ENCODE assay signal across 16 cellular contexts in genomic region chr13:51551446-51551845, GRCh38. TPM values are rescaled to one million over a fixed set of nuclear protein-coding genes. Genes with fewer than 3 reads are reported as not detected.
A peak's percentile ranks its signal among the peaks of the same experiment; 100 is the strongest.
DNase-seq lines count a peak whose midpoint lies in the region; ATAC-seq and TF ChIP-seq lines count a peak whose summit lies in the region.
"Had no signal": no experiment of that assay in that cellular context is flagged by ENCODE, and none has a peak within 500 bp of the region (broad histone marks: within the 10 kb centered on the region; RNA-seq: fewer than 3 reads in every experiment).

No MANE protein-coding gene starts in this region.

- no peaks in the 10 kb centered on the region for H3K9me3 Mint-ChIP-seq in dendritic cell treated with granulocyte-macrophage colony-stimulating factor and Interleukin-4, amounts not matched to agents 40 ng/mL and 50 ng/mL, for 4 days
- H3K9me3 Mint-ChIP-seq in CD4-positive, alpha-beta T cell: no peaks in the 10 kb centered on the region

- H3K4me1 Mint-ChIP-seq in dendritic cell treated with granulocyte-macrophage colony-stimulating factor and Interleukin-4, amounts not matched to agents 40 ng/mL and 50 ng/mL, for 4 days (ENCODE audit: low read depth): peaks cover 47% of the 10 kb centered on the region
- H3K4me1 Mint-ChIP-seq in CD4-positive, alpha-beta T cell (ENCODE audit: low read depth): no peaks in the 10 kb centered on the region
- H3K4me1 Mint-ChIP-seq: CD4-positive, CD25-positive, alpha-beta regulatory T cell had no signal

- POLR2A ChIA-PET in CD4-positive, alpha-beta T cell (lab: Charles Lee): no interaction called here

- H3K4me3 ChIP-seq in gastrocnemius medialis: no peak overlapping the region
- H3K4me3 ChIP-seq: BLaER1, GM12878, GM23248 had no signal

- no peak for TF ChIP-seq CTCF in CD4-positive, alpha-beta T cell (IDR thresholded peaks at IDR 0.05)
- no peak for TF ChIP-seq CTCF in gastrocnemius medialis (IDR thresholded peaks at IDR 0.05 in 4 of 5, conservative IDR thresholded peaks at IDR 0.05 in 1 of 5)

- no peak for TF ChIP-seq POLR2A in gastrocnemius medialis (IDR thresholded peaks at IDR 0.05)

- no peaks in the 10 kb centered on the region for H3K36me3 Mint-ChIP-seq in dendritic cell treated with granulocyte-macrophage colony-stimulating factor and Interleukin-4, amounts not matched to agents 40 ng/mL and 50 ng/mL, for 4 days (ENCODE audit: low read depth)
- H3K36me3 Mint-ChIP-seq in CD4-positive, alpha-beta T cell (ENCODE audit: low read depth): no peaks in the 10 kb centered on the region
- H3K36me3 Mint-ChIP-seq: CD4-positive, CD25-positive, alpha-beta regulatory T cell had no signal

- ATAC-seq in GM19395 (IDR thresholded peaks at IDR 0.05; ENCODE audit: unreplicated experiment) (no peak), gastrocnemius medialis (no peak)
- no peak for ATAC-seq in CD4-positive, alpha-beta T cell (ENCODE audit: poor library complexity)
- ATAC-seq: HCT116 had no signal

- CTCF ChIA-PET in CD4-positive, alpha-beta T cell (lab: Charles Lee): interaction anchor here (1.1 kb wide), 1 partner anchor 11 kb away, joined by 4 read pairs; no protein-coding TSS in a partner anchor

- intact Hi-C loops in dendritic cell treated with granulocyte-macrophage colony-stimulating factor and Interleukin-4, amounts not matched to agents 40 ng/mL and 50 ng/mL, for 4 days (cut with micrococcal nuclease): no loop called here
- intact Hi-C loops in CD4-positive, alpha-beta T cell (cut with DNase I, micrococcal nuclease): no loop called here
- intact Hi-C loops in gastrocnemius medialis (cut with DNase I; ENCODE audit: low total_unique reads): no loop called here

- H3K27ac Mint-ChIP-seq in dendritic cell treated with granulocyte-macrophage colony-stimulating factor and Interleukin-4, amounts not matched to agents 40 ng/mL and 50 ng/mL, for 4 days: peak overlapping the region; percentile 30
- no peak overlapping the region for H3K27ac Mint-ChIP-seq in CD4-positive, alpha-beta T cell
- H3K27ac Mint-ChIP-seq: CD4-positive, CD25-positive, alpha-beta regulatory T cell had no signal

- H3K27ac ChIP-seq in CD4-positive, alpha-beta T cell (ENCODE audit: low read depth, low read length): no peak overlapping the region
- no peak overlapping the region for H3K27ac ChIP-seq in gastrocnemius medialis
- H3K27ac ChIP-seq: 22Rv1, BLaER1, GM23248 had no signal

- no peaks in the 10 kb centered on the region for H3K4me1 ChIP-seq in gastrocnemius medialis
- H3K4me1 ChIP-seq: BLaER1 had no signal

- in situ Hi-C loops in gastrocnemius medialis (cut with MboI; ENCODE audit: low sequenced_read_pairs in 4 of 4): no loop called here

- no peaks in the 10 kb centered on the region for H3K36me3 ChIP-seq in gastrocnemius medialis
- H3K36me3 ChIP-seq: BLaER1 had no signal

- no peak overlapping the region for H3K4me3 Mint-ChIP-seq in dendritic cell treated with granulocyte-macrophage colony-stimulating factor and Interleukin-4, amounts not matched to agents 40 ng/mL and 50 ng/mL, for 4 days
- H3K4me3 Mint-ChIP-seq in CD4-positive, alpha-beta T cell: no peak overlapping the region
- H3K4me3 Mint-ChIP-seq: CD4-positive, CD25-positive, alpha-beta regulatory T cell had no signal

- no peaks in the 10 kb centered on the region for H3K9me3 ChIP-seq in CD4-positive, alpha-beta T cell (ENCODE audit: control insufficient read depth, low read length)
- H3K9me3 ChIP-seq in gastrocnemius medialis: no peaks in the 10 kb centered on the region
- H3K9me3 ChIP-seq: BLaER1 had no signal

- no peaks in the 10 kb centered on the region for H3K27me3 ChIP-seq in CD4-positive, alpha-beta T cell (ENCODE audit: control insufficient read depth, insufficient read depth, low read length)
- no peaks in the 10 kb centered on the region for H3K27me3 ChIP-seq in gastrocnemius medialis
- H3K27me3 ChIP-seq: BLaER1 had no signal

- H3K27me3 Mint-ChIP-seq in dendritic cell treated with granulocyte-macrophage colony-stimulating factor and Interleukin-4, amounts not matched to agents 40 ng/mL and 50 ng/mL, for 4 days: no peaks in the 10 kb centered on the region
- no peaks in the 10 kb centered on the region for H3K27me3 Mint-ChIP-seq in CD4-positive, alpha-beta T cell

- DNase-seq in DMS153 (lab: John Stamatoyannopoulos, UW) (peak; percentile 6), DMS153 treated with DMSO at 0.1 percent for 48 hours (lab: John Stamatoyannopoulos, UW; ENCODE audit: unreplicated experiment) (no peak), DMS53 treated with DMSO at 0.1 percent for 48 hours (lab: John Stamatoyannopoulos, UW; ENCODE audit: unreplicated experiment) (peak; percentile 66), NCI-H748 treated with DMSO at 0.1 percent for 48 hours (lab: John Stamatoyannopoulos, UW) (peak; percentile 8), gastrocnemius medialis (no peak)
- DNase-seq in CD4-positive, alpha-beta T cell: no peak
- DNase-seq: AML-193; CD4-positive, CD25-positive, alpha-beta regulatory T cell; GM23248; IMR-90 had no signal

RNA-seq across cellular contexts. Expression of gene WDFY2, which starts 32.8 kb away (rescaled TPM):
- 10 to 100 TPM; 21.4 to 21.9 TPM for total RNA-seq in CD4-positive, alpha-beta T cell
- total RNA-seq in gastrocnemius medialis: 1 to 10 TPM in 2 of 4 donors, under 1 TPM in 2; 0.98 to 2.8 (median 1.7) TPM

Comparison
In these comparisons a context has a peak if more than half of its experiments do, and no peak if none do; other contexts are left out.
1. DNase-seq: peak in DMS153 (single experiment), DMS53 treated with DMSO at 0.1 percent for 48 hours (single experiment) and NCI-H748 treated with DMSO at 0.1 percent for 48 hours (single experiment); none in DMS153 treated with DMSO at 0.1 percent for 48 hours (single experiment), CD4-positive, alpha-beta T cell (0 of 10) and gastrocnemius medialis (0 of 2).
2. RNA of gene WDFY2, which starts 32.8 kb away (total RNA-seq): 21.4 to 21.9 TPM in CD4-positive, alpha-beta T cell; 0.98 to 2.8 TPM in gastrocnemius medialis; every median in the first group is over 4 times any median in the second.